Comparison of ENCODE assay signal across 8 cellular contexts in genomic region chr18:2906522-2907458, GRCh38. TPM values are rescaled to one million over a fixed set of nuclear protein-coding genes. Genes with fewer than 3 reads are reported as not detected.
DNase-seq lines count a peak whose midpoint lies in the region; ATAC-seq and TF ChIP-seq lines count a peak whose summit lies in the region.

No MANE protein-coding gene starts in this region.

- peaks cover 0 to 47% of the 10 kb centered on the region in 2 donors for H3K4me1 ChIP-seq in right atrium auricular region

- ATAC-seq in HG02763 (IDR thresholded peaks at IDR 0.05; ENCODE audit: unreplicated experiment) = peak; percentile 54

- peak overlapping the region; percentile 44 to 57 for H3K4me3 ChIP-seq in right atrium auricular region
- H3K4me3 ChIP-seq in skeletal muscle cell (ENCODE audit: low read depth, low read length) = peak overlapping the region; percentile 52

- no peaks in the 10 kb centered on the region for H3K9me3 ChIP-seq in right atrium auricular region

- peak in 1 of 2 donors; percentile 31 for TF ChIP-seq CTCF in right atrium auricular region (IDR thresholded peaks at IDR 0.05)

- H3K36me3 ChIP-seq in right atrium auricular region = no peaks in the 10 kb centered on the region

- H3K27ac ChIP-seq in right atrium auricular region = peak overlapping the region; percentile 27 to 75

- H3K27me3 ChIP-seq in right atrium auricular region = no peaks in the 10 kb centered on the region

- peak; percentile 48 to 59 for DNase-seq in NCI-H2081 (lab: John Stamatoyannopoulos, UW)
- DNase-seq in NCI-H2081 treated with DMSO at 0.1 percent for 48 hours (lab: John Stamatoyannopoulos, UW) = no peak
- DNase-seq in NOMO-1 treated with dmso at 0.1 percent for 144 hours (lab: John Stamatoyannopoulos, UW; ENCODE audit: unreplicated experiment) = peak; percentile 17
- DNase-seq in activated naive CD4-positive, alpha-beta T cell (lab: John Stamatoyannopoulos, UW) = peak in 3 of 4 experiments; percentile 21 to 37 (median 21)
- DNase-seq in right atrium auricular region (ENCODE audit: low spot score) = peak; percentile 56
- DNase-seq in skeletal muscle cell (ENCODE audit: low read depth) = no peak
- DNase-seq in HPDE6-E6E7 (ENCODE audit: extremely low spot score) = no peak

RNA-seq across cellular contexts. Expression of gene EMILIN2, which starts 60.0 kb away (rescaled TPM):
- 10 to 100 TPM in 1 of 2 donors, 1 to 10 TPM in 1; 6.9 to 13.2 TPM for total RNA-seq in right atrium auricular region

Comparison
In these comparisons a context has a peak if more than half of its experiments do, and no peak if none do; other contexts are left out.
1. DNase-seq: peak in NCI-H2081 (2 of 2), NOMO-1 treated with dmso at 0.1 percent for 144 hours (single experiment), activated naive CD4-positive, alpha-beta T cell (3 of 4) and right atrium auricular region (single experiment); none in NCI-H2081 treated with DMSO at 0.1 percent for 48 hours (single experiment), skeletal muscle cell (single experiment) and HPDE6-E6E7 (single experiment).